25 cellular contexts compared by ENCODE assay signal in genomic region chr3:60160792-60161175, GRCh38.
"Had no signal": no experiment of that assay in that cellular context is flagged by ENCODE, and none has a peak within 500 bp of the region (broad histone marks: within the 10 kb centered on the region; RNA-seq: fewer than 3 reads in every experiment).

No MANE protein-coding gene starts in this region.

- H3K36me3 Mint-ChIP-seq: activated CD4-positive, alpha-beta memory T cell treated with anti-CD3 and anti-CD28 coated beads for 36 hours; T-cell had no signal

- H3K4me1 Mint-ChIP-seq: activated CD4-positive, alpha-beta T cell treated with anti-CD3 and anti-CD28 coated beads, Interleukin-2, amount 10 ng/mL, durations not matched to agents 7 days and 5 days had no signal

- H3K4me3 ChIP-seq: cardiac muscle cell, MG63, SK-N-MC had no signal

- ATAC-seq: activated T-cell treated with anti-CD3 and anti-CD28 coated beads, Interleukin-2, amount 50 U/mL, for 4 hours; Right ventricle myocardium inferior; T-cell had no signal

- H3K27me3 Mint-ChIP-seq: activated CD4-positive, alpha-beta memory T cell treated with anti-CD3 and anti-CD28 coated beads for 36 hours; activated CD4-positive, alpha-beta T cell treated with anti-CD3 and anti-CD28 coated beads, Interleukin-2, amount 10 ng/mL, durations not matched to agents 7 days and 5 days; activated naive CD8-positive, alpha-beta T cell; T-cell had no signal

- H3K9me3 ChIP-seq: MG63 had no signal

- H3K27ac Mint-ChIP-seq: activated CD4-positive, alpha-beta memory T cell treated with anti-CD3 and anti-CD28 coated beads for 36 hours; activated CD4-positive, alpha-beta T cell treated with anti-CD3 and anti-CD28 coated beads, Interleukin-2, amount 10 ng/mL, durations not matched to agents 7 days and 5 days; activated naive CD8-positive, alpha-beta T cell; T-cell had no signal

- H3K4me3 Mint-ChIP-seq: activated CD4-positive, alpha-beta memory T cell treated with anti-CD3 and anti-CD28 coated beads for 36 hours; activated CD4-positive, alpha-beta T cell treated with anti-CD3 and anti-CD28 coated beads, Interleukin-2, amount 10 ng/mL, durations not matched to agents 7 days and 5 days; activated naive CD8-positive, alpha-beta T cell; activated T-cell treated with anti-CD3 and anti-CD28 coated beads, Interleukin-2, amount 50 U/mL, for 4 hours; T-cell had no signal

- H3K9ac ChIP-seq: KMS-11 had no signal

- FAIRE-seq: TTC549 had no signal

- H3K36me3 ChIP-seq: brain microvascular endothelial cell, cardiac muscle cell, MG63 had no signal

- DNase-seq: activated CD4-positive, alpha-beta memory T cell treated with anti-CD3 and anti-CD28 coated beads for 36 hours; activated CD4-positive, alpha-beta T cell treated with anti-CD3 and anti-CD28 coated beads, Interleukin-2, amount 10 ng/mL, durations not matched to agents 7 days and 5 days; activated CD4-positive, CD25-positive, alpha-beta regulatory T cell; activated CD8-positive, alpha-beta memory T cell treated with anti-CD3 and anti-CD28 coated beads for 24 hours; activated effector memory CD4-positive, alpha-beta T cell treated with anti-CD3 and anti-CD28 coated beads, Interleukin-2, amount 50 U/mL, for 16 hours; activated naive CD4-positive, alpha-beta T cell treated with Interleukin-2 at 50 U/mL for 16 hours; activated T-cell treated with anti-CD3 and anti-CD28 coated beads, Interleukin-2, amount 50 U/mL, for 4 hours; brain microvascular endothelial cell; MG63; NCI-H1105; NCI-H1436; NCI-H2029 treated with DMSO at 0.1 percent for 48 hours; NCI-H2227 treated with DMSO at 0.1 percent for 48 hours; NCI-H446 treated with DMSO at 0.1 percent for 48 hours; NCI-H524 treated with DMSO at 0.1 percent for 48 hours; NCI-H748 treated with DMSO at 0.1 percent for 48 hours; RPMI8226; T-cell; T1000 had no signal

- H3K27me3 ChIP-seq: brain microvascular endothelial cell, cardiac muscle cell, MG63 had no signal

- H3K9me3 Mint-ChIP-seq: activated CD4-positive, alpha-beta memory T cell treated with anti-CD3 and anti-CD28 coated beads for 36 hours; activated T-cell treated with anti-CD3 and anti-CD28 coated beads, Interleukin-2, amount 50 U/mL, for 4 hours had no signal
